In the genomic region with DNA sequence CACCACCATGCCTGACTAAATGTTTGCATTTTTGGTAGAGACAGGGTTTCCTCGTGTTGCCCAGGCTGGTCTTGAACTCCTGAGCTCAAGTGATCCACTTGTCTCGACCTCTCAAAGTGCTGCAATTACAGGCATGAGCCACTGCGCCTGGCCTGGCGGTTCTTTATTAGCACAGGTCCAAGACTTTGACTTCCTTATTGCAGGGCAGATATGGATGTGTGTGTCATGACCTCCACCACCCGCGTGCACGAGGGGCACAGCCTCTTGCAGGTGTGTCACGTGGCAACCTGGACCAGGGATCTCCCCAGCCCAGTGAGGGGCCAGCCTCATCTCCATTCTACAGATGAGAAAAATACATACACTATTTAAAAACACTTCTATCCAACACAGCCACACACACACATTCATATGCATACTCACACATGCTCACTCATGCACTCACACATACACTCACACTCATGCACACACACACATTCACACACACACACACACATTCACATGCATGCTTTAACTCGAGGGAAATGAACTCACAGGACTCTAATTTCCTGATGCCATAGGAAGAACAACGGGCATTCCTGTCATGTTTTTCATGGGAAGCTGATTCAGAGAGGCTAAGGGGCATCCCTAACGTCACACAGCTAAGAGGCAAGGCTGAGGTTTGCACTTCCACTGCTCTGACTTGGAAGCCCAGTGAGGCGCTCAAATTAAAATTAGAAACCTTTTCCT, we compare ENCODE assay signal across 16 cellular contexts. TPM values are rescaled to one million over a fixed set of nuclear protein-coding genes. Genes with fewer than 3 reads are reported as not detected.
DNase-seq lines count a peak whose midpoint lies in the region; ATAC-seq, FAIRE-seq and TF ChIP-seq lines count a peak whose summit lies in the region.
"Had no signal": no experiment of that assay in that cellular context is flagged by ENCODE, and none has a peak within 500 bp of the region (broad histone marks: within the 10 kb centered on the region; RNA-seq: fewer than 3 reads in every experiment).

No MANE protein-coding gene starts in this region.

- no peak for TF ChIP-seq EP300 in K562 (IDR thresholded peaks at IDR 0.05; ENCODE audit: low read length)

- H3K4me3 Mint-ChIP-seq in activated naive CD4-positive, alpha-beta T cell treated with anti-CD3 and anti-CD28 coated beads, Interleukin-2, amount 10 ng/mL, durations not matched to agents 7 days and 5 days: no peak overlapping the region
- no peak overlapping the region for H3K4me3 Mint-ChIP-seq in activated naive CD4-positive, alpha-beta T cell treated with anti-CD3 and anti-CD28 coated beads for 36 hours
- H3K4me3 Mint-ChIP-seq in type B pancreatic cell: no peak overlapping the region

- H3K9me3 ChIP-seq in K562 (replicated peaks; ENCODE audit: control insufficient read depth, insufficient read depth, low read depth, low read length) (no peaks in the 10 kb centered on the region), MM.1S (replicated peaks; ENCODE audit: insufficient read depth, low read length) (no peaks in the 10 kb centered on the region)
- H3K9me3 ChIP-seq: adrenal gland, neutrophil, right atrium auricular region, SK-N-SH had no signal

- no TSS peak for BruUV-seq in K562 (replicated peaks; lab: Mats Ljungman, UMichigan)

- no peaks in the 10 kb centered on the region for H3F3A ChIP-seq in MM.1S (ENCODE audit: insufficient read depth, low read length)

- no peaks in the 10 kb centered on the region for H3K27me3 ChIP-seq in K562 (ENCODE audit: control insufficient read depth in 2 of 2, insufficient read depth in 2 of 2, low read length in 2 of 2)
- H3K27me3 ChIP-seq in MM.1S (replicated peaks; ENCODE audit: insufficient read depth, low read length): no peaks in the 10 kb centered on the region
- H3K27me3 ChIP-seq: adrenal gland, neutrophil, right atrium auricular region had no signal

- TF ChIP-seq POLR2A in K562 (conservative IDR thresholded peaks at IDR 0.05): no peak

- H3K4me1 Mint-ChIP-seq in activated naive CD4-positive, alpha-beta T cell treated with anti-CD3 and anti-CD28 coated beads, Interleukin-2, amount 10 ng/mL, durations not matched to agents 7 days and 5 days: peaks cover 26% of the 10 kb centered on the region
- peaks cover 8% of the 10 kb centered on the region for H3K4me1 Mint-ChIP-seq in activated naive CD4-positive, alpha-beta T cell treated with anti-CD3 and anti-CD28 coated beads for 36 hours (ENCODE audit: low read depth)
- peaks cover 18% of the 10 kb centered on the region for H3K4me1 Mint-ChIP-seq in type B pancreatic cell (ENCODE audit: unreplicated experiment)

- no peaks in the 10 kb centered on the region for H3K9me2 ChIP-seq in MM.1S (replicated peaks; ENCODE audit: insufficient read depth, low read length)
- H3K9me2 ChIP-seq: SK-N-SH had no signal

- no peak overlapping the region for H2AFZ ChIP-seq in K562 (ENCODE audit: low read depth, low read length)
- H2AFZ ChIP-seq in MM.1S (ENCODE audit: low read length): no peak overlapping the region
- H2AFZ ChIP-seq: PC-9 had no signal

- ATAC-seq in K562: no peak

- H3K4me1 ChIP-seq in K562 (replicated peaks in 1 of 2; ENCODE audit: control insufficient read depth in 2 of 2, insufficient read depth in 2 of 2, low read length in 2 of 2): peaks cover 0 to 20% of the 10 kb centered on the region in 2 experiments; a peak in 1 of 5 replicates
- no peaks in the 10 kb centered on the region for H3K4me1 ChIP-seq in MM.1S (ENCODE audit: low read length)
- H3K4me1 ChIP-seq: adrenal gland had no signal

- H3K4me3 ChIP-seq in K562: no peak overlapping the region
- H3K4me3 ChIP-seq in MM.1S (ENCODE audit: low read length): no peak overlapping the region
- H3K4me3 ChIP-seq: adrenal gland, PC-9, right atrium auricular region had no signal

- H3K27ac ChIP-seq in K562 (ENCODE audit: extremely low read depth, low read depth, low read length) (no peak overlapping the region), MM.1S (ENCODE audit: low read length) (no peak overlapping the region)
- H3K27ac ChIP-seq: adrenal gland, epithelial cell of prostate, neutrophil, PC-9, right atrium auricular region had no signal

- no peaks in the 10 kb centered on the region for H4K20me1 ChIP-seq in K562 (replicated peaks; ENCODE audit: control insufficient read depth, insufficient read depth, low read length)
- no peaks in the 10 kb centered on the region for H4K20me1 ChIP-seq in MM.1S (ENCODE audit: insufficient read depth, low read length)

- DNase-seq in activated naive CD4-positive, alpha-beta T cell treated with anti-CD3 and anti-CD28 coated beads, Interleukin-2, amount 10 ng/mL, durations not matched to agents 7 days and 5 days: no peak
- no peak for DNase-seq in activated naive CD4-positive, alpha-beta T cell treated with anti-CD3 and anti-CD28 coated beads for 36 hours
- DNase-seq in K562 (ENCODE audit: extremely low read depth in 1 of 4, low spot score in 3 of 4) (no peak), islet precursor cell (peak; percentile 52), type B pancreatic cell (ENCODE audit: extremely low spot score, unreplicated experiment) (no peak), inferior parietal cortex (ENCODE audit: extremely low spot score) (no peak), NCI-H1417 treated with DMSO at 0.1 percent for 48 hours (lab: John Stamatoyannopoulos, UW) (no peak), MM.1S (no peak)
- DNase-seq: adrenal gland, NCI-H2029 treated with DMSO at 0.1 percent for 48 hours, PC-9 had no signal

- H3K9ac ChIP-seq in K562 (ENCODE audit: insufficient read depth in 1 of 2, low read depth in 2 of 2, low read length in 2 of 2) (no peak overlapping the region), MM.1S (ENCODE audit: low read length) (no peak overlapping the region)
- H3K9ac ChIP-seq: SK-N-SH had no signal

- H3K79me2 ChIP-seq in K562 (ENCODE audit: control insufficient read depth, insufficient read depth, low read length) (no peaks in the 10 kb centered on the region), MM.1S (ENCODE audit: low read length) (no peaks in the 10 kb centered on the region)

- H3K27ac Mint-ChIP-seq in activated naive CD4-positive, alpha-beta T cell treated with anti-CD3 and anti-CD28 coated beads, Interleukin-2, amount 10 ng/mL, durations not matched to agents 7 days and 5 days: peak overlapping the region; percentile 53
- H3K27ac Mint-ChIP-seq in activated naive CD4-positive, alpha-beta T cell treated with anti-CD3 and anti-CD28 coated beads for 36 hours: no peak overlapping the region
- H3K27ac Mint-ChIP-seq in type B pancreatic cell: peak overlapping the region; percentile 46

- FAIRE-seq in K562 (lab: Jason Lieb, UNC): no peak
- FAIRE-seq: islet of Langerhans had no signal

- H3K36me3 ChIP-seq in K562 (ENCODE audit: control insufficient read depth, insufficient read depth, low read length) (peaks cover 33% of the 10 kb centered on the region; the same call in 2 of the 3 replicates), MM.1S (replicated peaks; ENCODE audit: insufficient read depth, low read length) (no peaks in the 10 kb centered on the region)
- H3K36me3 ChIP-seq: adrenal gland, right atrium auricular region had no signal

- 77% methylated on average over 12 of the region's 12 CpGs for WGBS in K562 (ENCODE audit: insufficient coverage, low coverage, missing lambda C conversion rate)

- peaks cover 43% of the 10 kb centered on the region for H3K36me3 Mint-ChIP-seq in activated naive CD4-positive, alpha-beta T cell treated with anti-CD3 and anti-CD28 coated beads, Interleukin-2, amount 10 ng/mL, durations not matched to agents 7 days and 5 days
- H3K36me3 Mint-ChIP-seq in activated naive CD4-positive, alpha-beta T cell treated with anti-CD3 and anti-CD28 coated beads for 36 hours (ENCODE audit: low read depth): peaks cover 9% of the 10 kb centered on the region
- no peaks in the 10 kb centered on the region for H3K36me3 Mint-ChIP-seq in type B pancreatic cell

- H3K27me3 Mint-ChIP-seq in activated naive CD4-positive, alpha-beta T cell treated with anti-CD3 and anti-CD28 coated beads, Interleukin-2, amount 10 ng/mL, durations not matched to agents 7 days and 5 days: no peaks in the 10 kb centered on the region
- H3K27me3 Mint-ChIP-seq in activated naive CD4-positive, alpha-beta T cell treated with anti-CD3 and anti-CD28 coated beads for 36 hours (ENCODE audit: low read depth): no peaks in the 10 kb centered on the region
- H3K27me3 Mint-ChIP-seq in type B pancreatic cell: no peaks in the 10 kb centered on the region

- H3K9me3 Mint-ChIP-seq in activated naive CD4-positive, alpha-beta T cell treated with anti-CD3 and anti-CD28 coated beads, Interleukin-2, amount 10 ng/mL, durations not matched to agents 7 days and 5 days: no peaks in the 10 kb centered on the region
- no peaks in the 10 kb centered on the region for H3K9me3 Mint-ChIP-seq in activated naive CD4-positive, alpha-beta T cell treated with anti-CD3 and anti-CD28 coated beads for 36 hours
- H3K9me3 Mint-ChIP-seq in type B pancreatic cell: no peaks in the 10 kb centered on the region

- TF ChIP-seq CTCF in K562 (IDR thresholded peaks at IDR 0.05 in 2 of 3, conservative IDR thresholded peaks at IDR 0.05 in 1 of 3; ENCODE audit: insufficient read depth in 2 of 3, low read depth in 1 of 3, low read length in 3 of 3) (no peak), type B pancreatic cell (conservative IDR thresholded peaks at IDR 0.05) (no peak), MM.1S (IDR thresholded peaks at IDR 0.05; ENCODE audit: low read length) (no peak)

- CTCF ChIA-PET in activated naive CD4-positive, alpha-beta T cell treated with anti-CD3 and anti-CD28 coated beads, Interleukin-2, amount 10 ng/mL, durations not matched to agents 7 days and 5 days (lab: Charles Lee): interaction anchor here (6.1 kb wide), 1 partner anchor 247 kb away, joined by 35 read pairs; no protein-coding TSS in a partner anchor
- CTCF ChIA-PET in activated naive CD4-positive, alpha-beta T cell treated with anti-CD3 and anti-CD28 coated beads for 36 hours (lab: Charles Lee): interaction anchor here (0.6 to 2.0 kb wide), 3 partner anchors 11 to 248 kb away, joined by 4 to 10 read pairs (median 6); no protein-coding TSS in a partner anchor
- CTCF ChIA-PET in K562 (lab: Yijun Ruan, JAX; ENCODE audit: low intra/inter-chr PET ratio): interaction anchor here (0.6 kb wide), 1 partner anchor 274 kb away, joined by 3 read pairs; no protein-coding TSS in a partner anchor

- POLR2A ChIA-PET in K562 (lab: Yijun Ruan, JAX): interaction anchor here (0.6 to 0.9 kb wide), 2 partner anchors 8 to 23 kb away, joined by 3 to 4 read pairs; no protein-coding TSS in a partner anchor

- intact Hi-C loops in activated naive CD4-positive, alpha-beta T cell treated with anti-CD3 and anti-CD28 coated beads for 36 hours (cut with micrococcal nuclease): no loop called here
- intact Hi-C loops in K562 (cut with micrococcal nuclease): no loop called here

- H3K9me1 ChIP-seq in K562 (ENCODE audit: control insufficient read depth, insufficient read depth, low read length): no peaks in the 10 kb centered on the region

- in situ Hi-C loops in K562 (cut with MboI): no loop called here

- no peak for TF ChIP-seq RAD21 in K562 (CRISPR knock-in tag; conservative IDR thresholded peaks at IDR 0.05 in 1 of 2, IDR thresholded peaks at IDR 0.05 in 1 of 2)

- H3K4me2 ChIP-seq in K562 (ENCODE audit: insufficient read depth, low read length): no peak overlapping the region
- no peak overlapping the region for H3K4me2 ChIP-seq in MM.1S (ENCODE audit: low read depth, low read length)
- H3K4me2 ChIP-seq: PC-9, SK-N-SH had no signal

RNA-seq across cellular contexts. Expression of a gene that starts 38.8 kb away (rescaled TPM):
- 100 to 1,000 TPM; 466 to 514 TPM for total RNA-seq in activated naive CD4-positive, alpha-beta T cell treated with anti-CD3 and anti-CD28 coated beads for 36 hours
- total RNA-seq in K562 (2011; cell fraction: chromatin; rRNA removed; ENCODE audit: low replicate concordance): 177 and 207 TPM in 2 replicates
- total RNA-seq in K562 (2011; cell fraction: nucleolus; rRNA removed): 94.9 and 117 TPM in 2 replicates
- 132 and 215 TPM in 2 replicates for total RNA-seq in K562 (2011; cell fraction: nucleoplasm; rRNA removed)
- total RNA-seq in K562 (2014; rRNA removed): 241 and 276 TPM in 2 replicates
- 128 and 148 TPM in 2 replicates for total RNA-seq in K562 (2014; rRNA removed; fragmentation: Illumina TruSeq; extraction: Trizol)
- total RNA-seq in K562 (2015; rRNA removed; fragmentation: Illumina TruSeq; extraction: Trizol): 109 and 112 TPM in 2 replicates
- 244 and 253 TPM in 2 replicates for total RNA-seq in K562 (2021)
- polyA plus RNA-seq in K562 (2011; rRNA removed): 76.7 and 81.3 TPM in 2 replicates
- polyA plus RNA-seq in K562 (2011; cell fraction: cytosol; rRNA removed): 37.8 and 162 TPM in 2 replicates
- polyA plus RNA-seq in K562 (2011; cell fraction: nucleus; rRNA removed): 55.5 and 78.0 TPM in 2 replicates
- polyA plus RNA-seq in K562 (2012): 138 and 149 TPM in 2 replicates
- 155 and 157 TPM in 2 replicates for polyA plus RNA-seq in K562 (2014; fragmentation: Illumina TruSeq; extraction: Trizol)
- polyA plus RNA-seq in K562 (2014; fragmentation: Nextera tagmentation; extraction: Ambion mirVana): 10 to 100 TPM; 50.1 to 50.7 TPM
- 161 and 210 TPM in 2 replicates for polyA plus RNA-seq in K562 (2014; rRNA removed)
- 142 and 163 TPM in 2 replicates for polyA minus RNA-seq in K562 (2011; rRNA and poly(A)+ RNA removed)
- 82.7 and 91.7 TPM in 2 replicates for polyA minus RNA-seq in K562 (2011; cell fraction: cytosol; rRNA and poly(A)+ RNA removed)
- 107 and 116 TPM in 2 replicates for polyA minus RNA-seq in K562 (2011; cell fraction: nucleus; rRNA and poly(A)+ RNA removed)
- total RNA-seq in type B pancreatic cell (ENCODE audit: low replicate concordance): 50.7 and 109 TPM in 2 replicates
